Comparison of ENCODE assay signal across 11 cellular contexts in genomic region chr7:140314571-140315480, GRCh38.
DNase-seq lines count a peak whose midpoint lies in the region; ATAC-seq and TF ChIP-seq lines count a peak whose summit lies in the region.
"Had no signal": no experiment of that assay in that cellular context is flagged by ENCODE, and none has a peak within 500 bp of the region (broad histone marks: within the 10 kb centered on the region; RNA-seq: fewer than 3 reads in every experiment).

No MANE protein-coding gene starts in this region.

- H3K4me3 ChIP-seq in AG04450 (ENCODE audit: low read depth, low read length) (peak overlapping the region; percentile 43), ascending aorta (no peak overlapping the region), rectal smooth muscle tissue (ENCODE audit: low read length) (peak overlapping the region; percentile 28)

- peaks cover 4 to 8% of the 10 kb centered on the region in 2 donors for H3K4me1 ChIP-seq in ascending aorta
- peaks cover 21% of the 10 kb centered on the region for H3K4me1 ChIP-seq in rectal smooth muscle tissue (ENCODE audit: control insufficient read depth, insufficient read depth, low read length)

- peaks cover 37% of the 10 kb centered on the region for H3K36me3 Mint-ChIP-seq in mesothelial cell of epicardium

- no peak overlapping the region for H3K9ac ChIP-seq in rectal smooth muscle tissue (ENCODE audit: low read length)

- H3K36me3 ChIP-seq in ascending aorta (no peaks in the 10 kb centered on the region), rectal smooth muscle tissue (ENCODE audit: control insufficient read depth, insufficient read depth, low read length) (no peaks in the 10 kb centered on the region)

- TF ChIP-seq CTCF in AG04450 (IDR thresholded peaks at IDR 0.05; ENCODE audit: low read depth, low read length) (no peak), ascending aorta (IDR thresholded peaks at IDR 0.05) (no peak), mesothelial cell of epicardium (IDR thresholded peaks at IDR 0.05; ENCODE audit: unreplicated experiment) (no peak)

- peaks cover 17% of the 10 kb centered on the region for H3K9me3 Mint-ChIP-seq in mesothelial cell of epicardium

- no peak for ATAC-seq in GM21360 (IDR thresholded peaks at IDR 0.05; ENCODE audit: unreplicated experiment)

- CTCF ChIA-PET in AG04450 (lab: Charles Lee): no interaction called here

- DNase-seq in AG04450 (ENCODE audit: low read depth, low spot score) (no peak), ascending aorta (ENCODE audit: low spot score in 2 of 2) (no peak), head of caudate nucleus (peak in 35 of 42 donors; percentile 15 to 73 (median 37)), NCI-H446 treated with DMSO at 0.1 percent for 48 hours (lab: John Stamatoyannopoulos, UW) (no peak), mesothelial cell of epicardium (ENCODE audit: low spot score in 2 of 2, unreplicated experiment in 2 of 2) (no peak)
- no peak for DNase-seq in stimulated activated naive CD4-positive, alpha-beta T cell treated with Interleukin-2 at 50 U/mL for 16 hours (lab: John Stamatoyannopoulos, UW)
- DNase-seq: activated CD4-positive, alpha-beta T cell treated with anti-CD3 and anti-CD28 coated beads, Interleukin-2, amount 10 ng/mL, durations not matched to agents 24 days and 14 days; GOT3; NCI-H2081 had no signal

- H3K27me3 Mint-ChIP-seq in mesothelial cell of epicardium (ENCODE audit: low read depth): no peaks in the 10 kb centered on the region
- H3K27me3 Mint-ChIP-seq: activated CD4-positive, alpha-beta T cell treated with anti-CD3 and anti-CD28 coated beads, Interleukin-2, amount 10 ng/mL, durations not matched to agents 24 days and 14 days had no signal

- POLR2A ChIA-PET in AG04450 (lab: Yijun Ruan, JAX): interaction anchor here (1.0 kb wide), 1 partner anchor 139 kb away, joined by 3 read pairs; no protein-coding TSS in a partner anchor

- peaks cover 10% of the 10 kb centered on the region for H3K4me1 Mint-ChIP-seq in mesothelial cell of epicardium

- intact Hi-C loops in ascending aorta (cut with DNase I) (loop anchor here (1.0 to 5.0 kb wide), 2 partner anchors 118 to 140 kb away; no protein-coding TSS in a partner anchor), head of caudate nucleus (cut with DNase I) (no loop called here)

- H3K9me3 ChIP-seq in AG04450 (ENCODE audit: control insufficient read depth, insufficient read depth, low read length): peaks cover 2% of the 10 kb centered on the region
- H3K9me3 ChIP-seq in ascending aorta: no peaks in the 10 kb centered on the region

- no peak overlapping the region for H3K4me3 Mint-ChIP-seq in mesothelial cell of epicardium
- H3K4me3 Mint-ChIP-seq: activated CD4-positive, alpha-beta T cell treated with anti-CD3 and anti-CD28 coated beads, Interleukin-2, amount 10 ng/mL, durations not matched to agents 24 days and 14 days had no signal

- H3K27ac ChIP-seq in AG04450 (ENCODE audit: low read depth, low read length) (no peak overlapping the region), ascending aorta (peak overlapping the region; percentile 52 to 87), rectal smooth muscle tissue (ENCODE audit: low read depth, low read length) (peak overlapping the region; percentile 87)

- H3K27ac Mint-ChIP-seq in mesothelial cell of epicardium: no peak overlapping the region

- H3K27me3 ChIP-seq in AG04450 (ENCODE audit: control insufficient read depth, insufficient read depth, low read length): no peaks in the 10 kb centered on the region
- H3K27me3 ChIP-seq in ascending aorta: no peaks in the 10 kb centered on the region
- no peaks in the 10 kb centered on the region for H3K27me3 ChIP-seq in rectal smooth muscle tissue (ENCODE audit: control insufficient read depth, insufficient read depth, low read length)

Comparison
In these comparisons a context has a peak if more than half of its experiments do, and no peak if none do; other contexts are left out.
1. DNase-seq: peak in head of caudate nucleus (35 of 42); none in AG04450 (single experiment), ascending aorta (0 of 2), NCI-H446 treated with DMSO at 0.1 percent for 48 hours (single experiment), stimulated activated naive CD4-positive, alpha-beta T cell treated with Interleukin-2 at 50 U/mL for 16 hours (single experiment) and mesothelial cell of epicardium (0 of 2).
2. H3K4me3 ChIP-seq: peak in AG04450 (single experiment) and rectal smooth muscle tissue (single experiment); none in ascending aorta (0 of 2).